ENCODE assay signal across 8 cellular contexts in the genomic region with DNA sequence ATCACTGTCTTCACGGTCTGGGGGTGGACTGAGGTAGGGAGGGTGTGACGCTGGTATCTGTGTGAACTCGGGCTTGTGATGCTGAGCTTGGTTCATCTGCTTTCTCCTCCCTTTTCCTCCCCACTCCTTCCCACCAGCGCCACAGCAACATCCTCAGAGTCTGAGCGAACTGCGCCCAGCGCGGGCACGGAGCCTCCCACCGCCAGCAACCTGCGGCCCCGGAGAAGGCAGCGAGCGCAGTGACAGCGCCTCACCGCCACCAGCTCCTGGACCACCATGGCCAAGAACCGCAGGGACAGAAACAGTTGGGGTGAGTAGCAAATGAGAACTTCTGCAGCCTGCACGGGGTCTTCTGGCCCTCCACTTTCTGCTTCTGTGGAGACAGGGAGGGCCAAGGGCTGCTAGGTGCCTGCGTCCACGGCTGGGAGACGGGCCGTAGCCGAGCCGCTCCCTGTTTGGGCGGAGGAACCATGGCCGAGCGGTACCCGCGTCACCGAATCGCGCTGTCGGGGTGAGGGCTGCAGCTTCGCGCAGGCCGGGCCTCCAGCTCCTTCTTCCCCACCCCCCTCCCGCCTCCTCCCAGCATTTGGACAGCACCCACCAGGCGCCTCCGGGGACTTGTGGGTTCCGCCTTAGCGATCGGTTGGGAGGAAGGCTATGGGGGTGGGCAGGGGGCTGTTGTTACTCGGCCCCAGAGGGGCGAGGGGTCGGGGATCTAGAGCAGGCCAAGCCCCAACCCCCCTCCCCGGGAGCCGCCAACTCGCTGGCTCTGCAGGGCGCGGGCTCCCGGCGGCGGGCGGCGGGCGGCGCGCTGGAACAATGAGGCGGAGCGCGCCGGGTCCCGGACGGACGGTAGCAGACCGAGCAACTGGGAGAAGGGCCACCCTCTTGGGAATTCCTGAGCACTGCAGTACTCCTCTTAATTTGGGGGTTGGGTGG. TPM values are rescaled to one million over a fixed set of nuclear protein-coding genes. Genes with fewer than 3 reads are reported as not detected.
DNase-seq lines count a peak whose midpoint lies in the region; ATAC-seq, FAIRE-seq and TF ChIP-seq lines count a peak whose summit lies in the region.

A gene (plus strand): TSS at position 156 of the 939 bp plus-strand sequence. CDS start 121 bp downstream, at position 277.

- DNase-seq in A549 (ENCODE audit: low read depth in 1 of 2, low spot score in 1 of 2): peak; percentile 48 to 70
- DNase-seq in NCI-H1417 treated with DMSO at 0.1 percent for 48 hours (lab: John Stamatoyannopoulos, UW): peak; percentile 70
- peak; percentile 37 for DNase-seq in T-helper 2 cell treated with Interferon-gamma antibody and Interleukin-4, amounts not matched to agents 5 μg/mL and 100 μg/mL, for 36 hours (ENCODE audit: low spot score)
- DNase-seq in brain pericyte (ENCODE audit: low read depth, low spot score): peak; percentile 12
- peak; percentile 33 for DNase-seq in iPS DF 19.7 (ENCODE audit: low read depth, low spot score)

- TF ChIP-seq POLR2A in A549 (IDR thresholded peaks at IDR 0.05; ENCODE audit: low read length): peak; percentile 29; the same call in 1 of the 2 replicates

- H3K4me3 Mint-ChIP-seq in T-helper 2 cell treated with Interferon-gamma antibody and Interleukin-4, amounts not matched to agents 5 μg/mL and 100 μg/mL, for 36 hours: peak within 1 kb of the TSS; percentile 80

- POLR2A ChIA-PET in A549 (lab: Yijun Ruan, JAX): interaction anchor here (0.6 to 1.3 kb wide), 7 partner anchors 41 to 395 kb away, joined by 3 to 9 read pairs (median 3); a partner anchor contains a TSS

- H3K27ac ChIP-seq in A549: peak within 1 kb of the TSS; percentile 65 to 90
- H3K27ac ChIP-seq in rectal smooth muscle tissue (ENCODE audit: low read depth, low read length): peak within 1 kb of the TSS; percentile 96

- no peaks in the 10 kb centered on the region for H3K27me3 ChIP-seq in rectal smooth muscle tissue (ENCODE audit: control insufficient read depth, insufficient read depth, low read length)

- TF ChIP-seq EP300 in A549 (IDR thresholded peaks at IDR 0.05): no peak

- no peaks in the 10 kb centered on the region for H3K36me3 Mint-ChIP-seq in T-helper 2 cell treated with Interferon-gamma antibody and Interleukin-4, amounts not matched to agents 5 μg/mL and 100 μg/mL, for 36 hours (ENCODE audit: low read depth)

- CTCF ChIA-PET in A549 (lab: Yijun Ruan, JAX): interaction anchor here (0.9 to 3.1 kb wide), 3 partner anchors 10 to 40 kb away, joined by 3 to 14 read pairs (median 4); no protein-coding TSS in a partner anchor

- H3K9ac ChIP-seq in rectal smooth muscle tissue (ENCODE audit: low read length): peak within 1 kb of the TSS; percentile 45

- no peak for TF ChIP-seq RAD21 in A549 (conservative IDR thresholded peaks at IDR 0.05 in 1 of 2, IDR thresholded peaks at IDR 0.05 in 1 of 2)

- no peaks in the 10 kb centered on the region for H3K9me3 Mint-ChIP-seq in T-helper 2 cell treated with Interferon-gamma antibody and Interleukin-4, amounts not matched to agents 5 μg/mL and 100 μg/mL, for 36 hours

- no peak within 1 kb of the TSS for H3K27ac Mint-ChIP-seq in T-helper 2 cell treated with Interferon-gamma antibody and Interleukin-4, amounts not matched to agents 5 μg/mL and 100 μg/mL, for 36 hours

- H3K27me3 Mint-ChIP-seq in T-helper 2 cell treated with Interferon-gamma antibody and Interleukin-4, amounts not matched to agents 5 μg/mL and 100 μg/mL, for 36 hours (ENCODE audit: low read depth): peaks cover 63% of the 10 kb centered on the region

- H3K4me1 Mint-ChIP-seq in T-helper 2 cell treated with Interferon-gamma antibody and Interleukin-4, amounts not matched to agents 5 μg/mL and 100 μg/mL, for 36 hours (ENCODE audit: low read depth): peaks cover 6% of the 10 kb centered on the region

- peaks cover 6% of the 10 kb centered on the region; the same call in 1 of the 3 replicates for H3K4me1 ChIP-seq in A549
- H3K4me1 ChIP-seq in rectal smooth muscle tissue (ENCODE audit: control insufficient read depth, insufficient read depth, low read length): peaks cover 4% of the 10 kb centered on the region

- H3K9me3 ChIP-seq in A549: no peaks in the 10 kb centered on the region

- FAIRE-seq in A549 (lab: Jason Lieb, UNC): no peak

- peak; percentile 91 to 93 for ATAC-seq in A549
- ATAC-seq in GM18907 (IDR thresholded peaks at IDR 0.05; ENCODE audit: unreplicated experiment): peak; percentile 51
- no peak for ATAC-seq in GM21360 (IDR thresholded peaks at IDR 0.05; ENCODE audit: unreplicated experiment)

- H3K4me3 ChIP-seq in A549: peak within 1 kb of the TSS; percentile 62
- peak within 1 kb of the TSS; percentile 88 for H3K4me3 ChIP-seq in rectal smooth muscle tissue (ENCODE audit: low read length)

- WGBS in A549 (ENCODE audit: missing lambda C conversion rate): 3% methylated on average over 34 of the region's 66 CpGs

- no peak for TF ChIP-seq CTCF in A549 (IDR thresholded peaks at IDR 0.05)

- peak within 1 kb of the TSS; percentile 85 for H3K4me2 ChIP-seq in A549

- no peaks in the 10 kb centered on the region for H3K36me3 ChIP-seq in rectal smooth muscle tissue (ENCODE audit: control insufficient read depth, insufficient read depth, low read length)

TF ChIP-seq in A549, 52 proteins besides CTCF, POLR2A, EP300 and RAD21:
- TF ChIP-seq, protein P1, sequence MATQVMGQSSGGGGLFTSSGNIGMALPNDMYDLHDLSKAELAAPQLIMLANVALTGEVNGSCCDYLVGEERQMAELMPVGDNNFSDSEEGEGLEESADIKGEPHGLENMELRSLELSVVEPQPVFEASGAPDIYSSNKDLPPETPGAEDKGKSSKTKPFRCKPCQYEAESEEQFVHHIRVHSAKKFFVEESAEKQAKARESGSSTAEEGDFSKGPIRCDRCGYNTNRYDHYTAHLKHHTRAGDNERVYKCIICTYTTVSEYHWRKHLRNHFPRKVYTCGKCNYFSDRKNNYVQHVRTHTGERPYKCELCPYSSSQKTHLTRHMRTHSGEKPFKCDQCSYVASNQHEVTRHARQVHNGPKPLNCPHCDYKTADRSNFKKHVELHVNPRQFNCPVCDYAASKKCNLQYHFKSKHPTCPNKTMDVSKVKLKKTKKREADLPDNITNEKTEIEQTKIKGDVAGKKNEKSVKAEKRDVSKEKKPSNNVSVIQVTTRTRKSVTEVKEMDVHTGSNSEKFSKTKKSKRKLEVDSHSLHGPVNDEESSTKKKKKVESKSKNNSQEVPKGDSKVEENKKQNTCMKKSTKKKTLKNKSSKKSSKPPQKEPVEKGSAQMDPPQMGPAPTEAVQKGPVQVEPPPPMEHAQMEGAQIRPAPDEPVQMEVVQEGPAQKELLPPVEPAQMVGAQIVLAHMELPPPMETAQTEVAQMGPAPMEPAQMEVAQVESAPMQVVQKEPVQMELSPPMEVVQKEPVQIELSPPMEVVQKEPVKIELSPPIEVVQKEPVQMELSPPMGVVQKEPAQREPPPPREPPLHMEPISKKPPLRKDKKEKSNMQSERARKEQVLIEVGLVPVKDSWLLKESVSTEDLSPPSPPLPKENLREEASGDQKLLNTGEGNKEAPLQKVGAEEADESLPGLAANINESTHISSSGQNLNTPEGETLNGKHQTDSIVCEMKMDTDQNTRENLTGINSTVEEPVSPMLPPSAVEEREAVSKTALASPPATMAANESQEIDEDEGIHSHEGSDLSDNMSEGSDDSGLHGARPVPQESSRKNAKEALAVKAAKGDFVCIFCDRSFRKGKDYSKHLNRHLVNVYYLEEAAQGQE (IDR thresholded peaks at IDR 0.05): peak; percentile 80
- TF ChIP-seq ZC3H11A (IDR thresholded peaks at IDR 0.05) (no peak), FOSL2 (IDR thresholded peaks at IDR 0.05) (no peak), FOSL2 (CRISPR knock-in tag; IDR thresholded peaks at IDR 0.05) (no peak)

RNA-seq across cellular contexts. Expression of the gene that starts here (rescaled TPM):
- polyA plus RNA-seq in A549 (2011; rRNA removed) (4.4 and 4.7 TPM in 2 replicates), A549 (2017; fragmentation: RNase III; extraction: RNeasy Plus Mini Kit Qiagen cat#74134 plus additional on column Dnase treatment) (4.2 to 6.6 TPM (median 5.1 TPM) in 3 replicates)
- polyA plus RNA-seq in A549 (2012; cell fraction: cytosol; rRNA removed): 0.90 and 1.3 TPM in 2 replicates
- polyA plus RNA-seq in A549 (2012; cell fraction: nucleus; rRNA removed): 0.50 and 1.1 TPM in 2 replicates
- polyA minus RNA-seq in A549 (2011; rRNA and poly(A)+ RNA removed): 3.3 and 4.2 TPM in 2 replicates

Comparison
In these comparisons a context has a peak if more than half of its experiments do, and no peak if none do; other contexts are left out.
1. DNase-seq: peak in every context shown above with its lines; median percentile 70 in NCI-H1417 treated with DMSO at 0.1 percent for 48 hours; 59 in A549; 37 in T-helper 2 cell treated with Interferon-gamma antibody and Interleukin-4, amounts not matched to agents 5 μg/mL and 100 μg/mL, for 36 hours; 33 in iPS DF 19.7; 12 in brain pericyte.